Comparison of ENCODE assay signal across 20 cellular contexts in genomic region chr3:172078244-172078643, GRCh38. TPM values are rescaled to one million over a fixed set of nuclear protein-coding genes. Genes with fewer than 3 reads are reported as not detected.
DNase-seq lines count a peak whose midpoint lies in the region; ATAC-seq and TF ChIP-seq lines count a peak whose summit lies in the region.
"Had no signal": no experiment of that assay in that cellular context is flagged by ENCODE, and none has a peak within 500 bp of the region (broad histone marks: within the 10 kb centered on the region; RNA-seq: fewer than 3 reads in every experiment).

No MANE protein-coding gene starts in this region.

- H3K4me3 ChIP-seq in HL-60 (replicated peaks; ENCODE audit: insufficient read depth, low read length) = no peak overlapping the region
- no peak overlapping the region for H3K4me3 ChIP-seq in colonic mucosa
- H3K4me3 ChIP-seq in stomach = no peak overlapping the region
- no peak overlapping the region for H3K4me3 ChIP-seq in trophoblast cell (ENCODE audit: low read depth, low read length)
- H3K4me3 ChIP-seq: A549, Peyer's patch had no signal

- no peak overlapping the region for H2AFZ ChIP-seq in trophoblast cell (ENCODE audit: insufficient read depth, low read length, poor library complexity)

- H3K9me3 ChIP-seq in colonic mucosa = no peaks in the 10 kb centered on the region
- no peaks in the 10 kb centered on the region for H3K9me3 ChIP-seq in stomach
- no peaks in the 10 kb centered on the region for H3K9me3 ChIP-seq in trophoblast cell (ENCODE audit: insufficient read depth, low read depth, low read length)
- H3K9me3 ChIP-seq: A549, BE2C, Peyer's patch had no signal

- TF ChIP-seq POLR2A in stomach (IDR thresholded peaks at IDR 0.05) = no peak

- H3K18ac ChIP-seq in trophoblast cell (ENCODE audit: low read length) = no peak overlapping the region

- no peak overlapping the region for H3K4me3 Mint-ChIP-seq in natural killer cell treated with Interleukin-12 subunit alpha and Interleukin-12 subunit beta and Interleukin-15 and Interleukin-18, amount 100 ng/mL, for 72 hours
- no peak overlapping the region for H3K4me3 Mint-ChIP-seq in activated CD4-positive, alpha-beta memory T cell treated with anti-CD3 and anti-CD28 coated beads for 36 hours
- H3K4me3 Mint-ChIP-seq: CD4-positive, CD25-positive, alpha-beta regulatory T cell; H9; HFFc6 had no signal

- TF ChIP-seq EP300 in stomach (IDR thresholded peaks at IDR 0.05) = no peak

- H3K9ac ChIP-seq in colonic mucosa (ENCODE audit: low read depth in 2 of 2, low read length in 2 of 2) (peak overlapping the region in 1 of 2 donors; percentile 13), trophoblast cell (ENCODE audit: low read length) (no peak overlapping the region)
- H3K9ac ChIP-seq: KMS-11 had no signal

- H3K27me3 ChIP-seq in HL-60 (ENCODE audit: insufficient read depth, poor library complexity, severe bottlenecking) (no peaks in the 10 kb centered on the region), colonic mucosa (no peaks in the 10 kb centered on the region), stomach (no peaks in the 10 kb centered on the region), trophoblast cell (ENCODE audit: insufficient read depth, low read length) (no peaks in the 10 kb centered on the region)
- H3K27me3 ChIP-seq: BE2C, Peyer's patch had no signal

- CTCF ChIA-PET in activated CD4-positive, alpha-beta memory T cell treated with anti-CD3 and anti-CD28 coated beads for 36 hours (lab: Charles Lee) = no interaction called here

- TF ChIP-seq CTCF in HL-60 (IDR thresholded peaks at IDR 0.05; ENCODE audit: insufficient read depth, low read length) = no peak
- no peak for TF ChIP-seq CTCF in colonic mucosa (IDR thresholded peaks at IDR 0.05)
- no peak for TF ChIP-seq CTCF in stomach (IDR thresholded peaks at IDR 0.05)

- H2BK12ac ChIP-seq in trophoblast cell (ENCODE audit: low read length) = no peak overlapping the region

- H2AK5ac ChIP-seq in trophoblast cell (ENCODE audit: low read length) = no peak overlapping the region

- H3K36me3 ChIP-seq in colonic mucosa = no peaks in the 10 kb centered on the region
- H3K36me3 ChIP-seq in stomach = no peaks in the 10 kb centered on the region
- H3K36me3 ChIP-seq in trophoblast cell (ENCODE audit: control insufficient read depth in 1 of 2, insufficient read depth in 2 of 2, low read length in 2 of 2) = peaks cover 2 to 7% of the 10 kb centered on the region in 2 experiments
- H3K36me3 ChIP-seq: BE2C, Peyer's patch had no signal

- H3K9me3 Mint-ChIP-seq in natural killer cell treated with Interleukin-12 subunit alpha and Interleukin-12 subunit beta and Interleukin-15 and Interleukin-18, amount 100 ng/mL, for 72 hours = no peaks in the 10 kb centered on the region
- no peaks in the 10 kb centered on the region for H3K9me3 Mint-ChIP-seq in activated CD4-positive, alpha-beta memory T cell treated with anti-CD3 and anti-CD28 coated beads for 36 hours
- H3K9me3 Mint-ChIP-seq: CD4-positive, CD25-positive, alpha-beta regulatory T cell; H9; HFFc6 had no signal

- H2BK120ac ChIP-seq in trophoblast cell (ENCODE audit: insufficient read depth, low read length, poor library complexity) = no peak overlapping the region

- H3K4me1 Mint-ChIP-seq in natural killer cell treated with Interleukin-12 subunit alpha and Interleukin-12 subunit beta and Interleukin-15 and Interleukin-18, amount 100 ng/mL, for 72 hours (ENCODE audit: low read depth in 2 of 2) = peaks cover 50 to 53% of the 10 kb centered on the region in 2 donors
- peaks cover 2% of the 10 kb centered on the region for H3K4me1 Mint-ChIP-seq in activated CD4-positive, alpha-beta memory T cell treated with anti-CD3 and anti-CD28 coated beads for 36 hours (ENCODE audit: low read depth)

- no peak overlapping the region for H4K12ac ChIP-seq in trophoblast cell (ENCODE audit: low read depth, low read length)

- H3K4me1 ChIP-seq in colonic mucosa (no peaks in the 10 kb centered on the region), stomach (peaks cover 24 to 97% (median 58%) of the 10 kb centered on the region in 4 donors), trophoblast cell (ENCODE audit: control insufficient read depth in 1 of 2, insufficient read depth in 2 of 2, low read length in 2 of 2) (no peaks in the 10 kb centered on the region)

- no peak overlapping the region for H4K91ac ChIP-seq in trophoblast cell (ENCODE audit: low read depth, low read length)

- peaks cover 2% of the 10 kb centered on the region for H3K79me2 ChIP-seq in trophoblast cell (ENCODE audit: control insufficient read depth, insufficient read depth, low read length, poor library complexity)

- 64 to 73% (median 70%) methylated on average over 4 of the region's 4 CpGs for WGBS in stomach, 5 donors
- WGBS in trophoblast cell (ENCODE audit: extremely low coverage, insufficient coverage, insufficient read length) = no CpG with 5 or more reads among the region's 4 CpGs

- H3K36me3 Mint-ChIP-seq in natural killer cell treated with Interleukin-12 subunit alpha and Interleukin-12 subunit beta and Interleukin-15 and Interleukin-18, amount 100 ng/mL, for 72 hours = peaks cover 15% of the 10 kb centered on the region
- peaks cover 6% of the 10 kb centered on the region for H3K36me3 Mint-ChIP-seq in activated CD4-positive, alpha-beta memory T cell treated with anti-CD3 and anti-CD28 coated beads for 36 hours

- H3K4ac ChIP-seq in trophoblast cell (ENCODE audit: low read depth, low read length) = no peak overlapping the region

- H3K23ac ChIP-seq in trophoblast cell (ENCODE audit: low read length) = no peak overlapping the region

- H3K79me1 ChIP-seq in trophoblast cell (ENCODE audit: low read length) = no peaks in the 10 kb centered on the region

- DNase-seq in HL-60 (ENCODE audit: low read depth in 1 of 2, low spot score in 1 of 2) (no peak), colonic mucosa (no peak), stomach (no peak), trophoblast cell (no peak), GF-D8 (lab: John Stamatoyannopoulos, UW) (no peak)
- no peak for DNase-seq in natural killer cell treated with Interleukin-12 subunit alpha and Interleukin-12 subunit beta and Interleukin-15 and Interleukin-18, amount 100 ng/mL, for 72 hours (ENCODE audit: low spot score)
- DNase-seq in activated CD4-positive, alpha-beta memory T cell treated with anti-CD3 and anti-CD28 coated beads for 36 hours = no peak
- DNase-seq: BE2C; CD4-positive, CD25-positive, alpha-beta regulatory T cell; DMS79; H9; HFFc6; NCI-H1105; NCI-H146; NCI-H2029; NCI-H2227 treated with DMSO at 0.1 percent for 48 hours; NCI-H510A had no signal

- POLR2A ChIA-PET in activated CD4-positive, alpha-beta memory T cell treated with anti-CD3 and anti-CD28 coated beads for 36 hours (lab: Charles Lee) = no interaction called here

- H3K27ac Mint-ChIP-seq in natural killer cell treated with Interleukin-12 subunit alpha and Interleukin-12 subunit beta and Interleukin-15 and Interleukin-18, amount 100 ng/mL, for 72 hours = peak overlapping the region; percentile 16 to 33
- H3K27ac Mint-ChIP-seq in activated CD4-positive, alpha-beta memory T cell treated with anti-CD3 and anti-CD28 coated beads for 36 hours = no peak overlapping the region
- H3K27ac Mint-ChIP-seq: CD4-positive, CD25-positive, alpha-beta regulatory T cell; H9; HFFc6 had no signal

- peak overlapping the region; percentile 82 for H3K27ac ChIP-seq in HL-60 (replicated peaks)
- H3K27ac ChIP-seq in colonic mucosa = peak overlapping the region; percentile 5
- H3K27ac ChIP-seq in stomach = peak overlapping the region in 3 of 5 donors; percentile 9 to 56 (median 18)
- H3K27ac ChIP-seq in trophoblast cell (ENCODE audit: low read depth, low read length) = no peak overlapping the region
- H3K27ac ChIP-seq: A549, KMS-11 had no signal

- no peak overlapping the region for H3K14ac ChIP-seq in trophoblast cell (ENCODE audit: low read length)

- H3K4me2 ChIP-seq in trophoblast cell (ENCODE audit: low read length) = no peak overlapping the region
- H3K4me2 ChIP-seq: A549, KMS-11 had no signal

- H4K8ac ChIP-seq in trophoblast cell (ENCODE audit: low read depth, low read length) = no peak overlapping the region

- no peak overlapping the region for H2BK5ac ChIP-seq in trophoblast cell (ENCODE audit: low read depth, low read length, poor library complexity)

- no peaks in the 10 kb centered on the region for H3K27me3 Mint-ChIP-seq in natural killer cell treated with Interleukin-12 subunit alpha and Interleukin-12 subunit beta and Interleukin-15 and Interleukin-18, amount 100 ng/mL, for 72 hours
- H3K27me3 Mint-ChIP-seq in activated CD4-positive, alpha-beta memory T cell treated with anti-CD3 and anti-CD28 coated beads for 36 hours = no peaks in the 10 kb centered on the region
- H3K27me3 Mint-ChIP-seq: CD4-positive, CD25-positive, alpha-beta regulatory T cell had no signal

- intact Hi-C loops in colonic mucosa (cut with DNase I) = no loop called here
- intact Hi-C loops in stomach (cut with DNase I; ENCODE audit: low total_unique reads) = no loop called here
- intact Hi-C loops in activated CD4-positive, alpha-beta memory T cell treated with anti-CD3 and anti-CD28 coated beads for 36 hours (cut with micrococcal nuclease) = no loop called here

- no peak for ATAC-seq in natural killer cell treated with Interleukin-12 subunit alpha and Interleukin-12 subunit beta and Interleukin-15 and Interleukin-18, amount 100 ng/mL, for 72 hours
- ATAC-seq: A549 had no signal

RNA-seq across cellular contexts. Expression of gene FNDC3B, which starts 38.9 kb away (rescaled TPM):
- total RNA-seq in colonic mucosa (100 to 1,000 TPM in 1 of 2 donors, 10 to 100 TPM in 1; 66.7 to 142 TPM), stomach (100 to 1,000 TPM in 2 of 5 donors, 10 to 100 TPM in 3; 44.9 to 229 (median 75.3) TPM)
- 100 to 1,000 TPM; 149 to 217 TPM for total RNA-seq in natural killer cell treated with Interleukin-12 subunit alpha and Interleukin-12 subunit beta and Interleukin-15 and Interleukin-18, amount 100 ng/mL, for 72 hours
- polyA plus RNA-seq in stomach = 10 to 100 TPM in 2 of 3 donors, 1 to 10 TPM in 1; 6.0 to 21.2 (median 16.5) TPM
- polyA plus RNA-seq in trophoblast cell (2013) = 70.8 and 74.9 TPM in 2 replicates
- total RNA-seq in activated CD4-positive, alpha-beta memory T cell treated with anti-CD3 and anti-CD28 coated beads for 36 hours = 10 to 100 TPM; 14.4 to 17.8 TPM
